2 cellular contexts compared by ENCODE assay signal in genomic region chr5:178442361-178443256, GRCh38.
A peak's percentile ranks its signal among the peaks of the same experiment; 100 is the strongest.
TF ChIP-seq lines count a peak whose summit lies in the region.

No MANE protein-coding gene starts in this region.

TF ChIP-seq in HepG2, 621 proteins besides CTCF, POLR2A, EP300 and RAD21:
- TF ChIP-seq MAFF (IDR thresholded peaks at IDR 0.05; ENCODE audit: low read depth, low read length) (0 out of 2 replicates have a peak, but pooled peaks have one; percentile 25), ZNF615 (CRISPR knock-in tag; IDR thresholded peaks at IDR 0.05; ENCODE audit: borderline replicate concordance) (no peak), MIER2 (CRISPR knock-in tag; IDR thresholded peaks at IDR 0.05) (no peak), ZNF792 (CRISPR knock-in tag; IDR thresholded peaks at IDR 0.05) (no peak), ZBTB20 (CRISPR knock-in tag; IDR thresholded peaks at IDR 0.05; ENCODE audit: borderline replicate concordance, low read depth) (no peak), MAFK (conservative IDR thresholded peaks at IDR 0.05 in 1 of 2, IDR thresholded peaks at IDR 0.05 in 1 of 2; ENCODE audit: low read length in 2 of 2) (peak; percentile 36 to 75; a peak in 3 of 4 replicates), RFX3 (CRISPR knock-in tag; IDR thresholded peaks at IDR 0.05) (no peak), NONO (IDR thresholded peaks at IDR 0.05) (no peak), NONO (CRISPR knock-in tag; conservative IDR thresholded peaks at IDR 0.05) (no peak)

TF ChIP-seq in H1, 55 proteins besides CTCF, POLR2A, EP300 and RAD21:
- TF ChIP-seq CEBPB (IDR thresholded peaks at IDR 0.05; ENCODE audit: low read depth, low read length) (no peak), MAFK (IDR thresholded peaks at IDR 0.05; ENCODE audit: low read depth, low read length) (peak; percentile 47; the same call in 1 of the 2 replicates)
TF ChIP-seq in H1: peak in this region for 1.
